Comparison of ENCODE assay signal across 29 cellular contexts in the genomic region with DNA sequence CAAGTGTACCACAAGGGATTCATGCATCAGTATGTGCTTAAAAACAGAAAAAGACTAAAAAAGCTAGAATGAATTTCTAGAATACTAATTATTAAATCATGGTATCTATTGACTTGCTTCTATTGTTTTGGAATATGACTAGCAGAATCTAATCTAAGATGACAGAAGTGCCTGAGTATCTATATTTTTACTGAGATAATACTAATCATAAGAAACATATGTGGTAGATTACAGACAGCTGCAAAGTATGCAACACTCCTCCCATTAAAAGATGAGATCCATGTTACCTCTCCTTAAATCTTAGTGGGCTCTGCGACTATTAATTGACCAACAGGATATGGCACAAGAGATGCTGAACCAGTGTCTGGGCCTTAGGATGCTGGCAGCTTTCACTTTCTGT.
DNase-seq lines count a peak whose midpoint lies in the region; ATAC-seq, FAIRE-seq and TF ChIP-seq lines count a peak whose summit lies in the region.
"Had no signal": no experiment of that assay in that cellular context is flagged by ENCODE, and none has a peak within 500 bp of the region (broad histone marks: within the 10 kb centered on the region; RNA-seq: fewer than 3 reads in every experiment).

No MANE protein-coding gene starts in this region.

- POLR2A ChIA-PET in K562 (lab: Yijun Ruan, JAX), result interaction anchor here (0.9 kb wide), 1 partner anchor 26 kb away, joined by 4 read pairs; no protein-coding TSS in a partner anchor

- CTCF ChIA-PET in K562 (lab: Yijun Ruan, JAX; ENCODE audit: low intra/inter-chr PET ratio), result no interaction called here

- in situ Hi-C loops in K562 (cut with MboI), result no loop called here

- intact Hi-C loops in K562 (cut with micrococcal nuclease), result no loop called here

- no peak for ATAC-seq in K562
- ATAC-seq: A549; CD8-positive, alpha-beta T cell had no signal

- H2AFZ ChIP-seq in K562 (ENCODE audit: low read depth, low read length), result no peak overlapping the region

- no peak for FAIRE-seq in K562 (lab: Jason Lieb, UNC)
- FAIRE-seq: A204.1, A549, D721Med had no signal

- TF ChIP-seq CTCF in K562 (IDR thresholded peaks at IDR 0.05 in 2 of 3, conservative IDR thresholded peaks at IDR 0.05 in 1 of 3; ENCODE audit: insufficient read depth in 2 of 3, low read depth in 1 of 3, low read length in 3 of 3) (no peak), GM10266 (IDR thresholded peaks at IDR 0.05; ENCODE audit: control insufficient read depth, insufficient read depth, low read depth, missing control alignments) (no peak)

- no peaks in the 10 kb centered on the region for H3K79me2 ChIP-seq in K562 (ENCODE audit: control insufficient read depth, insufficient read depth, low read length)

- no peak for TF ChIP-seq EP300 in K562 (IDR thresholded peaks at IDR 0.05; ENCODE audit: low read length)

- DNase-seq in K562 (ENCODE audit: extremely low read depth in 1 of 4, low spot score in 3 of 4) (no peak), GM10266 (ENCODE audit: extremely low spot score) (no peak)
- DNase-seq: 8988T; ACHN; AML-193; BE2C; C1 segment of cervical spinal cord; Caco-2; Calu3; CD4-positive, alpha-beta memory T cell; CD4-positive, alpha-beta T cell; CD4-positive, CD25-positive, alpha-beta regulatory T cell; CD8-positive, alpha-beta memory T cell; CD8-positive, alpha-beta T cell; COR-L47; DMS 273 treated with DMSO at 0.1 percent for 48 hours; DMS153; DMS53; DMS79; DMS79 treated with DMSO at 0.1 percent for 48 hours; DND-41; EL had no signal

- H3K4me3 ChIP-seq in K562, result no peak overlapping the region
- H3K4me3 ChIP-seq: A549; BLaER1; BLaER1 treated with 17β-estradiol and CSF1 and Interleukin-3, amounts not matched to agents 10 nM and 100 nM had no signal

- H4K20me1 ChIP-seq in K562 (replicated peaks; ENCODE audit: control insufficient read depth, insufficient read depth, low read length), result no peaks in the 10 kb centered on the region
- H4K20me1 ChIP-seq: BLaER1; BLaER1 treated with 17β-estradiol and CSF1 and Interleukin-3, amounts not matched to agents 10 nM and 100 nM had no signal

- no peaks in the 10 kb centered on the region; a peak in 1 of 5 replicates for H3K4me1 ChIP-seq in K562 (replicated peaks in 1 of 2; ENCODE audit: control insufficient read depth in 2 of 2, insufficient read depth in 2 of 2, low read length in 2 of 2)
- H3K4me1 ChIP-seq: A549; BE2C; BLaER1; BLaER1 treated with 17β-estradiol and CSF1 and Interleukin-3, amounts not matched to agents 10 nM and 100 nM; Caco-2 had no signal

- TF ChIP-seq RAD21 in K562 (CRISPR knock-in tag; conservative IDR thresholded peaks at IDR 0.05 in 1 of 2, IDR thresholded peaks at IDR 0.05 in 1 of 2), result no peak

- H3K27ac ChIP-seq in K562 (ENCODE audit: extremely low read depth, low read depth, low read length), result no peak overlapping the region
- H3K27ac ChIP-seq: 22Rv1; A549; BLaER1; BLaER1 treated with 17β-estradiol and CSF1 and Interleukin-3, amounts not matched to agents 10 nM and 100 nM; C4-2B had no signal

- no peak for TF ChIP-seq POLR2A in K562 (conservative IDR thresholded peaks at IDR 0.05)

- H3K27me3 ChIP-seq in K562 (ENCODE audit: control insufficient read depth in 2 of 2, insufficient read depth in 2 of 2, low read length in 2 of 2), result no peaks in the 10 kb centered on the region
- H3K27me3 ChIP-seq: BE2C; BLaER1; BLaER1 treated with 17β-estradiol and CSF1 and Interleukin-3, amounts not matched to agents 10 nM and 100 nM had no signal

- no TSS peak for BruUV-seq in K562 (replicated peaks; lab: Mats Ljungman, UMichigan)

- peak overlapping the region; percentile 22; the same call in 1 of the 2 replicates for H3K4me2 ChIP-seq in K562 (ENCODE audit: insufficient read depth, low read length)
- H3K4me2 ChIP-seq: A549; BLaER1; BLaER1 treated with 17β-estradiol and CSF1 and Interleukin-3, amounts not matched to agents 10 nM and 100 nM had no signal

- H3K36me3 ChIP-seq in K562 (ENCODE audit: control insufficient read depth, insufficient read depth, low read length), result no peaks in the 10 kb centered on the region
- H3K36me3 ChIP-seq: BE2C; BLaER1; BLaER1 treated with 17β-estradiol and CSF1 and Interleukin-3, amounts not matched to agents 10 nM and 100 nM had no signal

- whole genome bisulfite sequencing in K562 (ENCODE audit: insufficient coverage, low coverage, missing lambda C conversion rate), result 23% methylated on average over 1 of the region's 1 CpG

- H3K9me3 ChIP-seq in K562 (replicated peaks; ENCODE audit: control insufficient read depth, insufficient read depth, low read depth, low read length), result no peaks in the 10 kb centered on the region
- H3K9me3 ChIP-seq: A549; BE2C; BLaER1; BLaER1 treated with 17β-estradiol and CSF1 and Interleukin-3, amounts not matched to agents 10 nM and 100 nM; Caco-2 had no signal

- no peaks in the 10 kb centered on the region for H3K9me1 ChIP-seq in K562 (ENCODE audit: control insufficient read depth, insufficient read depth, low read length)

- no peak overlapping the region for H3K9ac ChIP-seq in K562 (ENCODE audit: insufficient read depth in 1 of 2, low read depth in 2 of 2, low read length in 2 of 2)
- H3K9ac ChIP-seq: BLaER1; BLaER1 treated with 17β-estradiol and CSF1 and Interleukin-3, amounts not matched to agents 10 nM and 100 nM had no signal

TF ChIP-seq in K562, 482 proteins besides CTCF, POLR2A, EP300 and RAD21 (continues in another document):
- TF ChIP-seq PML (IDR thresholded peaks at IDR 0.05; ENCODE audit: low read length), result peak; percentile 34; the same call in 1 of the 2 replicates
- TF ChIP-seq ZBTB33 (CRISPR knock-in tag; IDR thresholded peaks at IDR 0.05), result no peak
- peak; percentile 42; the same call in 1 of the 2 replicates for TF ChIP-seq CBFA2T2 (conservative IDR thresholded peaks at IDR 0.05)
- TF ChIP-seq CBFA2T3 (IDR thresholded peaks at IDR 0.05), result peak; percentile 49
- TF ChIP-seq SOX6 (IDR thresholded peaks at IDR 0.05), result 0 out of 2 replicates have a peak, but pooled peaks have one; percentile 27
- peak; percentile 29; the same call in 1 of the 2 replicates for TF ChIP-seq NCOR1 (IDR thresholded peaks at IDR 0.05)
- TF ChIP-seq, protein P1, sequence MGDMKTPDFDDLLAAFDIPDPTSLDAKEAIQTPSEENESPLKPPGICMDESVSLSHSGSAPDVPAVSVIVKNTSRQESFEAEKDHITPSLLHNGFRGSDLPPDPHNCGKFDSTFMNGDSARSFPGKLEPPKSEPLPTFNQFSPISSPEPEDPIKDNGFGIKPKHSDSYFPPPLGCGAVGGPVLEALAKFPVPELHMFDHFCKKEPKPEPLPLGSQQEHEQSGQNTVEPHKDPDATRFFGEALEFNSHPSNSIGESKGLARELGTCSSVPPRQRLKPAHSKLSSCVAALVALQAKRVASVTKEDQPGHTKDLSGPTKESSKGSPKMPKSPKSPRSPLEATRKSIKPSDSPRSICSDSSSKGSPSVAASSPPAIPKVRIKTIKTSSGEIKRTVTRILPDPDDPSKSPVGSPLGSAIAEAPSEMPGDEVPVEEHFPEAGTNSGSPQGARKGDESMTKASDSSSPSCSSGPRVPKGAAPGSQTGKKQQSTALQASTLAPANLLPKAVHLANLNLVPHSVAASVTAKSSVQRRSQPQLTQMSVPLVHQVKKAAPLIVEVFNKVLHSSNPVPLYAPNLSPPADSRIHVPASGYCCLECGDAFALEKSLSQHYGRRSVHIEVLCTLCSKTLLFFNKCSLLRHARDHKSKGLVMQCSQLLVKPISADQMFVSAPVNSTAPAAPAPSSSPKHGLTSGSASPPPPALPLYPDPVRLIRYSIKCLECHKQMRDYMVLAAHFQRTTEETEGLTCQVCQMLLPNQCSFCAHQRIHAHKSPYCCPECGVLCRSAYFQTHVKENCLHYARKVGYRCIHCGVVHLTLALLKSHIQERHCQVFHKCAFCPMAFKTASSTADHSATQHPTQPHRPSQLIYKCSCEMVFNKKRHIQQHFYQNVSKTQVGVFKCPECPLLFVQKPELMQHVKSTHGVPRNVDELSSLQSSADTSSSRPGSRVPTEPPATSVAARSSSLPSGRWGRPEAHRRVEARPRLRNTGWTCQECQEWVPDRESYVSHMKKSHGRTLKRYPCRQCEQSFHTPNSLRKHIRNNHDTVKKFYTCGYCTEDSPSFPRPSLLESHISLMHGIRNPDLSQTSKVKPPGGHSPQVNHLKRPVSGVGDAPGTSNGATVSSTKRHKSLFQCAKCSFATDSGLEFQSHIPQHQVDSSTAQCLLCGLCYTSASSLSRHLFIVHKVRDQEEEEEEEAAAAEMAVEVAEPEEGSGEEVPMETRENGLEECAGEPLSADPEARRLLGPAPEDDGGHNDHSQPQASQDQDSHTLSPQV (IDR thresholded peaks at IDR 0.05), result no peak
- no peak for TF ChIP-seq ZNF324 (CRISPR knock-in tag; IDR thresholded peaks at IDR 0.05)
- TF ChIP-seq TGIF2 (CRISPR knock-in tag; IDR thresholded peaks at IDR 0.05), result no peak
- no peak for TF ChIP-seq MXD1 (CRISPR knock-in tag; IDR thresholded peaks at IDR 0.05; ENCODE audit: borderline replicate concordance, poor library complexity, severe bottlenecking)
- TF ChIP-seq E2F6 (IDR thresholded peaks at IDR 0.05; ENCODE audit: borderline replicate concordance in 1 of 2, extremely low read depth in 1 of 2, insufficient read depth in 1 of 2, insufficient read length in 1 of 2, low read depth in 1 of 2, low read length in 1 of 2, poor library complexity in 1 of 2, severe bottlenecking in 1 of 2), result no peak
